Comparison of ENCODE assay signal across 15 cellular contexts in the genomic region with DNA sequence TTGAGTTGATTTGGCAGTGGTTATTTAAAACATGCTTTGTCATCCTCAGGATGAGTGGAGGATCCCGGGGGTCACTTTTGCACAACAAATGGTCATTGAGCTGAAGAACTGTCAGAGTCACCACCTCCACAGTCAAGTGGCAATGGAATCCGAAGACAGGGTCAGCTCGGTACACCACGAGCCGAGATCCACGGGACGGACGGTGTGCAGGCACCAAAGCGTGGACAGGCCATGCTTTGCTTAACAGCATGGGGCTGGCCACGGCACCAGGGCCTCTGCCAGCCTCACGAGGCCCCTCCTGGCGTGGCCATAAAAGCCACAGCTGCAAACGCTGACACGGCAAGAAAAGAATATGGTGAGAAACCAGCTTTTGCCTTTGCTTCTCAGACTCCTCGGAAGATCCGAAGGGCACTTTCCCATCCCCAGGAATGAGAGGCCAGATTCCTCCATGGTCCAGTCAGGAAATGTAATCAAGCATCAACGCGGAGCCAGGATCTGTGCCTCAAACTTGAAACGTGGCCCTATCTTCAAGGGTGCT.
"Had no signal": no experiment of that assay in that cellular context is flagged by ENCODE, and none has a peak within 500 bp of the region (broad histone marks: within the 10 kb centered on the region; RNA-seq: fewer than 3 reads in every experiment).

No MANE protein-coding gene starts in this region.

- H3K4me3 ChIP-seq: esophagus squamous epithelium, heart left ventricle, right atrium auricular region, smooth muscle cell had no signal

- H3K27me3 ChIP-seq: right atrium auricular region had no signal

- DNase-seq: activated CD4-positive, alpha-beta T cell treated with anti-CD3 and anti-CD28 coated beads, Interleukin-2, amount 50 U/mL, for 4 hours; activated CD4-positive, CD25-positive, alpha-beta regulatory T cell; activated effector memory CD4-positive, alpha-beta T cell treated with Interleukin-2 at 50 U/mL for 16 hours; activated T-cell treated with anti-CD3 and anti-CD28 coated beads, Interleukin-2, amount 50 U/mL, for 24 hours; anterior cingulate cortex; esophagus squamous epithelium; foreskin melanocyte; heart left ventricle; islet precursor cell; mesenchymal stem cell; T-helper 17 cell had no signal

- H3K27ac ChIP-seq: heart left ventricle, right atrium auricular region had no signal

- H3K9me3 ChIP-seq: esophagus squamous epithelium, heart left ventricle, right atrium auricular region had no signal

- H3K36me3 ChIP-seq: esophagus squamous epithelium, heart left ventricle, right atrium auricular region had no signal

- ATAC-seq: left lobe of liver; stimulated activated effector memory CD8-positive, alpha-beta T cell treated with anti-CD3 and anti-CD28 coated beads, Interleukin-12 subunit alpha, Interleukin-12 subunit beta, amount 100 ng/mL, for 72 hours; T-helper 17 cell had no signal

- H3K4me1 ChIP-seq: heart left ventricle, right atrium auricular region had no signal
